In the genomic region with DNA sequence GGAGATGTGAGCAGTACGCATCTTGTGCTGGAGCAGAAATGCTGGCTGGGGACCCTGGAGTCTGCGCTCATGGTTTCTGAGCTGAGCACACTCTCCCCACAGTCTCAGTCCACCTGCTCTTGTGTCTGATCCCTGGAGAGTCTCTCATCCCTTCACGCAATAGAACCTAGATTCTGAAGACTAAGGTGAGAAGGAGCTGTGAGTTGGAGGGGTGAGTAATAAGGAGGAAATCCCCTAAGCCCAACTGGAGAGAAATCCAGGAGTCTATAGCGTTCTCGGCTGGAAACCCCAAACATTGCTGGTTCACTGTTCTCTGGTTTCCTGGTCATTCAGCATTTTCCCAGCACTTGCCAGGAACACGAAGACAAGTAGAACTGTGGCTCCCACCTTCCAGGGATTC, we compare ENCODE assay signal across 1 cellular context.
TF ChIP-seq lines count a peak whose summit lies in the region.

No MANE protein-coding gene starts in this region.

TF ChIP-seq in IMR-90, 13 proteins besides CTCF, POLR2A, EP300 and RAD21:
- TF ChIP-seq SMC3 (IDR thresholded peaks at IDR 0.05; ENCODE audit: low read depth, low read length) = no peak
- no peak for TF ChIP-seq CHD1 (IDR thresholded peaks at IDR 0.05; ENCODE audit: low read depth, low read length)
- no peak for TF ChIP-seq MXI1 (IDR thresholded peaks at IDR 0.05; ENCODE audit: borderline replicate concordance, low read depth, low read length)
- no peak for TF ChIP-seq RFX5 (IDR thresholded peaks at IDR 0.05; ENCODE audit: low read depth, low read length)
- no peak for TF ChIP-seq RCOR1 (IDR thresholded peaks at IDR 0.05; ENCODE audit: insufficient replicate concordance, low read length)
